ENCODE assay signal across 8 cellular contexts in genomic region chr20:31678389-31679356, GRCh38. TPM values are rescaled to one million over a fixed set of nuclear protein-coding genes. Genes with fewer than 3 reads are reported as not detected.
DNase-seq lines count a peak whose midpoint lies in the region; ATAC-seq, FAIRE-seq and TF ChIP-seq lines count a peak whose summit lies in the region.

No MANE protein-coding gene starts in this region.

- H3K36me3 ChIP-seq in small intestine (ENCODE audit: control insufficient read depth in 2 of 2, insufficient read depth in 2 of 2, low read length in 2 of 2) = peaks cover 3 to 8% of the 10 kb centered on the region in 2 donors

- H3K9me3 Mint-ChIP-seq in activated CD4-positive, alpha-beta memory T cell treated with anti-CD3 and anti-CD28 coated beads for 36 hours = no peaks in the 10 kb centered on the region

- FAIRE-seq in small intestine (lab: Jason Lieb, UNC) = no peak

- peaks cover 88% of the 10 kb centered on the region for H3K4me1 Mint-ChIP-seq in activated CD4-positive, alpha-beta memory T cell treated with anti-CD3 and anti-CD28 coated beads for 36 hours (ENCODE audit: low read depth)

- peak; percentile 26 for ATAC-seq in foreskin keratinocyte
- ATAC-seq in HG03432 (IDR thresholded peaks at IDR 0.05; ENCODE audit: unreplicated experiment) = no peak
- no peak for ATAC-seq in GM19455 (IDR thresholded peaks at IDR 0.05; ENCODE audit: unreplicated experiment)

- CTCF ChIA-PET in activated CD4-positive, alpha-beta memory T cell treated with anti-CD3 and anti-CD28 coated beads for 36 hours (lab: Charles Lee) = interaction anchor here (1.0 to 6.2 kb wide), 4 partner anchors 39 to 66 kb away, joined by 3 to 75 read pairs (median 22); partner anchors contain the start of gene BCL2L1

- no peaks in the 10 kb centered on the region for H3K27me3 Mint-ChIP-seq in activated CD4-positive, alpha-beta memory T cell treated with anti-CD3 and anti-CD28 coated beads for 36 hours

- H3K27ac ChIP-seq in foreskin keratinocyte (no peak overlapping the region), small intestine (ENCODE audit: low read depth in 1 of 2, low read length in 1 of 2) (peak overlapping the region; percentile 13 to 30)

- no peak overlapping the region for H3K4me3 Mint-ChIP-seq in activated CD4-positive, alpha-beta memory T cell treated with anti-CD3 and anti-CD28 coated beads for 36 hours

- peak overlapping the region; percentile 84 for H3K27ac Mint-ChIP-seq in activated CD4-positive, alpha-beta memory T cell treated with anti-CD3 and anti-CD28 coated beads for 36 hours

- POLR2A ChIA-PET in activated CD4-positive, alpha-beta memory T cell treated with anti-CD3 and anti-CD28 coated beads for 36 hours (lab: Charles Lee) = no interaction called here

- peaks cover 58% of the 10 kb centered on the region for H3K36me3 Mint-ChIP-seq in activated CD4-positive, alpha-beta memory T cell treated with anti-CD3 and anti-CD28 coated beads for 36 hours

- TF ChIP-seq CTCF in foreskin keratinocyte (conservative IDR thresholded peaks at IDR 0.05) = no peak

- no peaks in the 10 kb centered on the region for H3K9me3 ChIP-seq in small intestine (ENCODE audit: control insufficient read depth, low read depth)

- H3K4me3 ChIP-seq in small intestine (ENCODE audit: low read depth in 1 of 2, low read length in 2 of 2) = no peak overlapping the region

- intact Hi-C loops in activated CD4-positive, alpha-beta memory T cell treated with anti-CD3 and anti-CD28 coated beads for 36 hours (cut with micrococcal nuclease) = no loop called here

- peaks cover 35% of the 10 kb centered on the region for H3K4me1 ChIP-seq in foreskin keratinocyte
- peaks cover 15 to 21% of the 10 kb centered on the region in 2 donors for H3K4me1 ChIP-seq in small intestine (ENCODE audit: control insufficient read depth in 2 of 2, insufficient read depth in 1 of 2, low read depth in 1 of 2, low read length in 1 of 2)

- H3K27me3 ChIP-seq in foreskin keratinocyte (no peaks in the 10 kb centered on the region), small intestine (ENCODE audit: control insufficient read depth in 2 of 2, insufficient read depth in 2 of 2, low read length in 2 of 2) (no peaks in the 10 kb centered on the region)

- peak; percentile 63 for DNase-seq in HS-27A (ENCODE audit: low read depth)
- no peak for DNase-seq in activated CD4-positive, alpha-beta memory T cell treated with anti-CD3 and anti-CD28 coated beads for 36 hours
- peak; percentile 47 to 72 for DNase-seq in foreskin keratinocyte
- DNase-seq in small intestine = no peak
- no peak for DNase-seq in DMS79 (lab: John Stamatoyannopoulos, UW)
- no peak for DNase-seq in NCI-H1436 treated with DMSO at 0.1 percent for 48 hours (lab: John Stamatoyannopoulos, UW)

- 79 to 84% (median 82%) methylated on average over 9 of the region's 9 CpGs for WGBS in small intestine, 3 donors

RNA-seq across cellular contexts. Expression of gene COX4I2, which starts 41.0 kb away (rescaled TPM):
- total RNA-seq in activated CD4-positive, alpha-beta memory T cell treated with anti-CD3 and anti-CD28 coated beads for 36 hours = not detected
- total RNA-seq in foreskin keratinocyte = not detected in 2 replicates
- polyA plus RNA-seq in foreskin keratinocyte = not detected in 2 replicates
- polyA plus RNA-seq in small intestine = 1 to 10 TPM in 1 of 3 donors, not detected in 2; 3.7 TPM

RNA-seq across cellular contexts. Expression of gene BCL2L1, which starts 44.0 kb away (rescaled TPM):
- total RNA-seq in activated CD4-positive, alpha-beta memory T cell treated with anti-CD3 and anti-CD28 coated beads for 36 hours = 100 to 1,000 TPM; 126 to 129 TPM
- 114 and 136 TPM in 2 replicates for total RNA-seq in foreskin keratinocyte
- polyA plus RNA-seq in foreskin keratinocyte = 106 and 115 TPM in 2 replicates
- polyA plus RNA-seq in small intestine = 100 to 1,000 TPM in 1 of 3 donors, 10 to 100 TPM in 2; 79.7 to 160 (median 92.8) TPM

Comparison
In these comparisons a context has a peak if more than half of its experiments do, and no peak if none do; other contexts are left out.
1. DNase-seq: peak in HS-27A (single experiment) and foreskin keratinocyte (2 of 2); none in activated CD4-positive, alpha-beta memory T cell treated with anti-CD3 and anti-CD28 coated beads for 36 hours (single experiment), small intestine (single experiment), DMS79 (single experiment) and NCI-H1436 treated with DMSO at 0.1 percent for 48 hours (single experiment).